In the genomic region with DNA sequence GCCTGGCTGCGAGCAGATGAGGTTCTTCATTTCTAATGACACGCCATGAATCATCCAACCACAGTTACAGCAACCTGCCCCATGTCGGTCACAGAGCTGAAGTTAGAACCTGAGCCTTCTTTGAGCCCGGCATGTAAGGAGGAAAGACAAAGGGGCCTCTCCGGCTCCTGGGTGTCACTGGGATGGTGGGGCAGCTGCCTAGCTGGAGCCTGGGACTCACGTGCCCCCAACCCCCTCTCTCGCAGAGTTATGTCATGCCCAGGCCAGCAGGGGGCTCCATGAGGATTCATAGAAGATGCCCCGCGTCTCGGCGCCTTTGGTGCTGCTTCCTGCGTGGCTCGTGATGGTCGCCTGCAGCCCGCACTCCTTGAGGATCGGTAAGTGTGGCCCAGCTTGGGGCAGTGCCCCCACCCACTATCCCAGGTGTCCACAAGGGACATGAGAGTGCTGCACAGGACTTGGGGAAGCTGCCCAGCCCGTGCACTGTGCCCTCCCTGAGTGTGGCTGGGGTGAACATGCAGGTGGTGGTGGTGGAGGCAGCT, we compare ENCODE assay signal across 9 cellular contexts.
DNase-seq lines count a peak whose midpoint lies in the region; ATAC-seq, FAIRE-seq and TF ChIP-seq lines count a peak whose summit lies in the region.
"Had no signal": no experiment of that assay in that cellular context is flagged by ENCODE, and none has a peak within 500 bp of the region (broad histone marks: within the 10 kb centered on the region; RNA-seq: fewer than 3 reads in every experiment).

No MANE protein-coding gene starts in this region.

- H3K4me3 Mint-ChIP-seq in nephron progenitor cell = no peak overlapping the region
- H3K4me3 Mint-ChIP-seq: activated naive CD8-positive, alpha-beta T cell had no signal

- TF ChIP-seq CTCF in GM12875 (IDR thresholded peaks at IDR 0.05; ENCODE audit: borderline replicate concordance, insufficient read depth, low read depth, low read length) (peak; percentile 75), PC-3 (conservative IDR thresholded peaks at IDR 0.05; ENCODE audit: low read depth, low read length) (peak; percentile 67), bronchial epithelial cell (IDR thresholded peaks at IDR 0.05; ENCODE audit: insufficient read depth, low read length, severe bottlenecking) (peak; percentile 47), nephron progenitor cell (IDR thresholded peaks at IDR 0.05) (peak; percentile 38)

- intact Hi-C loops in PC-3 (cut with micrococcal nuclease) = no loop called here

- no peaks in the 10 kb centered on the region for H3K9me3 Mint-ChIP-seq in nephron progenitor cell

- no peak overlapping the region for H3K9ac ChIP-seq in PC-3 (ENCODE audit: low read length)

- H3K36me3 ChIP-seq in PC-3 (ENCODE audit: low read depth, low read length) = no peaks in the 10 kb centered on the region
- H3K36me3 ChIP-seq in bronchial epithelial cell (ENCODE audit: control insufficient read depth, insufficient read depth, low read length) = no peaks in the 10 kb centered on the region

- peaks cover 9% of the 10 kb centered on the region for H3K4me1 Mint-ChIP-seq in nephron progenitor cell

- no TSS peak for BruUV-seq in PC-3 (replicated peaks; lab: Mats Ljungman, UMichigan)

- H3K79me2 ChIP-seq in PC-3 (ENCODE audit: low read length) = no peaks in the 10 kb centered on the region

- no peaks in the 10 kb centered on the region for H3K9me3 ChIP-seq in PC-3 (ENCODE audit: low read length)

- H3K4me1 ChIP-seq in PC-3 (ENCODE audit: insufficient read depth, low read length) = no peaks in the 10 kb centered on the region

- no peak overlapping the region for H3K4me3 ChIP-seq in GM12875 (ENCODE audit: low read depth, low read length)
- H3K4me3 ChIP-seq in PC-3 (ENCODE audit: low read length) = no peak overlapping the region
- H3K4me3 ChIP-seq in bronchial epithelial cell (ENCODE audit: low read depth, low read length) = no peak overlapping the region

- no peaks in the 10 kb centered on the region for H4K20me1 ChIP-seq in PC-3 (ENCODE audit: low read length)

- no peaks in the 10 kb centered on the region for H3K36me3 Mint-ChIP-seq in nephron progenitor cell (ENCODE audit: low read depth)
- H3K36me3 Mint-ChIP-seq: activated naive CD8-positive, alpha-beta T cell had no signal

- FAIRE-seq in bronchial epithelial cell (lab: Jason Lieb, UNC) = no peak

- H3K27me3 Mint-ChIP-seq in nephron progenitor cell (ENCODE audit: low read depth, poor library complexity) = peaks cover 51% of the 10 kb centered on the region

- CTCF ChIA-PET in PC-3 (lab: Charles Lee) = interaction anchor here (0.6 kb wide), 1 partner anchor 378 kb away, joined by 3 read pairs; no protein-coding TSS in a partner anchor

- no peak overlapping the region for H2AFZ ChIP-seq in PC-3 (ENCODE audit: low read length)

- no peak overlapping the region for H3K27ac ChIP-seq in PC-3 (ENCODE audit: low read length)

- no peak overlapping the region for H3K4me2 ChIP-seq in PC-3 (ENCODE audit: low read length)

- peaks cover 56% of the 10 kb centered on the region for H3K27me3 ChIP-seq in PC-3 (ENCODE audit: low read length)
- no peaks in the 10 kb centered on the region for H3K27me3 ChIP-seq in bronchial epithelial cell (ENCODE audit: control insufficient read depth, insufficient read depth, low read length)

- no peaks in the 10 kb centered on the region for H3F3A ChIP-seq in PC-3 (ENCODE audit: low read length, unreplicated experiment)

- DNase-seq in 8988T (peak; percentile 67), PC-3 (peak; percentile 55), bronchial epithelial cell (ENCODE audit: low read depth) (peak; percentile 59), nephron progenitor cell (peak; percentile 55), activated gamma-delta T cell (lab: John Stamatoyannopoulos, UW) (no peak)
- DNase-seq in activated CD4-positive, CD25-positive, alpha-beta regulatory T cell treated with anti-CD3 and anti-CD28 coated beads, Interleukin-2, amount 50 U/mL, for 72 hours = no peak

- POLR2A ChIA-PET in PC-3 (lab: Charles Lee; ENCODE audit: unreplicated experiment) = no interaction called here

- ATAC-seq in PC-3 = peak; percentile 42; the same call in 1 of the 2 replicates
- ATAC-seq in HG02759 (IDR thresholded peaks at IDR 0.05; ENCODE audit: unreplicated experiment) = no peak

- H3K27ac Mint-ChIP-seq in nephron progenitor cell = no peak overlapping the region
- H3K27ac Mint-ChIP-seq: activated naive CD8-positive, alpha-beta T cell had no signal

- no peaks in the 10 kb centered on the region for H3K9me2 ChIP-seq in PC-3 (replicated peaks; ENCODE audit: low read length)

Comparison
In these comparisons a context has a peak if more than half of its experiments do, and no peak if none do; other contexts are left out.
1. DNase-seq: peak in 8988T (single experiment), PC-3 (single experiment), bronchial epithelial cell (single experiment) and nephron progenitor cell (single experiment); none in activated gamma-delta T cell (single experiment) and activated CD4-positive, CD25-positive, alpha-beta regulatory T cell treated with anti-CD3 and anti-CD28 coated beads, Interleukin-2, amount 50 U/mL, for 72 hours (single experiment).
2. Peak in every context shown above with its lines, with median percentiles within 50 percentile points of each other: CTCF ChIP-seq.